Comparison of ENCODE assay signal across 19 cellular contexts in the genomic region with DNA sequence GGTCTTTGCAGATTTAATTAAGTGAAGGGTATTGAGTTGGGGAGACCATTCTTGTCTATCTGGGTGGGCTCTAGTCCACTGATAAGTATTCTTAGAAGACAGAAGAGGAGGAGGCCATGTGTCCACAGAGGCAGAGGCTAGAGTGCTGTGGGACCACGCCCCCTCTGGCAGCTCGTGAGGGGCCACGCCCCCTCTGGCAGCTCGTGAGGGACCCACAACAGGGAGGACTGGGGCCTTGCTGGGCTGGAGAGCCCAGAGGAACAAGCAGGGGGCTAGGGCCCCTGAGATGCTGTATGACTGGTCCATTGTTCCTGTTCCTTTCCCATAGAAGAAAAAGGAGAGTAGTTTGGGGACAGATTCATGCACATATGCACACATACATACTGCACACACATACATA.
DNase-seq lines count a peak whose midpoint lies in the region; ATAC-seq and TF ChIP-seq lines count a peak whose summit lies in the region.
"Had no signal": no experiment of that assay in that cellular context is flagged by ENCODE, and none has a peak within 500 bp of the region (broad histone marks: within the 10 kb centered on the region; RNA-seq: fewer than 3 reads in every experiment).

No MANE protein-coding gene starts in this region.

- TF ChIP-seq POLR2A in Peyer's patch (IDR thresholded peaks at IDR 0.05) (no peak), ovary (IDR thresholded peaks at IDR 0.05) (no peak)

- H3K27ac ChIP-seq in Peyer's patch, result no peak overlapping the region
- no peak overlapping the region for H3K27ac ChIP-seq in right atrium auricular region
- no peak overlapping the region for H3K27ac ChIP-seq in ovary
- H3K27ac ChIP-seq in caudate nucleus (ENCODE audit: low read depth, low read length), result no peak overlapping the region
- H3K27ac ChIP-seq: esophagus muscularis mucosa, pancreas, PC-9, thoracic aorta had no signal

- H3K36me3 Mint-ChIP-seq in activated CD4-positive, alpha-beta memory T cell treated with anti-CD3 and anti-CD28 coated beads, Interleukin-2, amount 10 ng/mL, durations not matched to agents 7 days and 5 days (ENCODE audit: low read depth), result no peaks in the 10 kb centered on the region
- no peaks in the 10 kb centered on the region for H3K36me3 Mint-ChIP-seq in activated CD4-positive, alpha-beta memory T cell treated with anti-CD3 and anti-CD28 coated beads for 36 hours
- H3K36me3 Mint-ChIP-seq: activated naive CD8-positive, alpha-beta T cell; T-cell had no signal

- H3K27me3 Mint-ChIP-seq in activated CD4-positive, alpha-beta memory T cell treated with anti-CD3 and anti-CD28 coated beads, Interleukin-2, amount 10 ng/mL, durations not matched to agents 7 days and 5 days, result peaks cover 10% of the 10 kb centered on the region
- no peaks in the 10 kb centered on the region for H3K27me3 Mint-ChIP-seq in activated CD4-positive, alpha-beta memory T cell treated with anti-CD3 and anti-CD28 coated beads for 36 hours
- H3K27me3 Mint-ChIP-seq: activated naive CD8-positive, alpha-beta T cell; T-cell had no signal

- H3K4me1 ChIP-seq in Peyer's patch (no peaks in the 10 kb centered on the region), right atrium auricular region (peaks cover 0 to 29% of the 10 kb centered on the region in 2 donors), ovary (ENCODE audit: insufficient read depth) (peaks cover 15% of the 10 kb centered on the region)
- H3K4me1 ChIP-seq: pancreas had no signal

- H3K27ac Mint-ChIP-seq in activated CD4-positive, alpha-beta memory T cell treated with anti-CD3 and anti-CD28 coated beads, Interleukin-2, amount 10 ng/mL, durations not matched to agents 7 days and 5 days, result no peak overlapping the region
- H3K27ac Mint-ChIP-seq in activated CD4-positive, alpha-beta memory T cell treated with anti-CD3 and anti-CD28 coated beads for 36 hours, result no peak overlapping the region
- H3K27ac Mint-ChIP-seq: activated naive CD8-positive, alpha-beta T cell; T-cell had no signal

- intact Hi-C loops in activated CD4-positive, alpha-beta memory T cell treated with anti-CD3 and anti-CD28 coated beads for 36 hours (cut with micrococcal nuclease), result no loop called here
- intact Hi-C loops in ovary (cut with DNase I), result no loop called here

- peaks cover 10% of the 10 kb centered on the region for H3K9me3 Mint-ChIP-seq in activated CD4-positive, alpha-beta memory T cell treated with anti-CD3 and anti-CD28 coated beads, Interleukin-2, amount 10 ng/mL, durations not matched to agents 7 days and 5 days
- H3K9me3 Mint-ChIP-seq in activated CD4-positive, alpha-beta memory T cell treated with anti-CD3 and anti-CD28 coated beads for 36 hours, result peaks cover 5% of the 10 kb centered on the region

- TF ChIP-seq CTCF in Peyer's patch (IDR thresholded peaks at IDR 0.05) (no peak), right atrium auricular region (IDR thresholded peaks at IDR 0.05) (no peak), ovary (IDR thresholded peaks at IDR 0.05) (no peak)

- no peak overlapping the region for H3K4me3 Mint-ChIP-seq in activated CD4-positive, alpha-beta memory T cell treated with anti-CD3 and anti-CD28 coated beads, Interleukin-2, amount 10 ng/mL, durations not matched to agents 7 days and 5 days
- H3K4me3 Mint-ChIP-seq in activated CD4-positive, alpha-beta memory T cell treated with anti-CD3 and anti-CD28 coated beads for 36 hours, result no peak overlapping the region
- H3K4me3 Mint-ChIP-seq: activated naive CD8-positive, alpha-beta T cell; T-cell had no signal

- 19 to 29% (median 25%) methylated on average over 4 of the region's 4 CpGs for WGBS in ovary, 3 donors

- no peaks in the 10 kb centered on the region for H3K36me3 ChIP-seq in Peyer's patch
- H3K36me3 ChIP-seq in right atrium auricular region, result no peaks in the 10 kb centered on the region
- H3K36me3 ChIP-seq in ovary, result no peaks in the 10 kb centered on the region
- H3K36me3 ChIP-seq: esophagus muscularis mucosa, pancreas, thoracic aorta had no signal

- POLR2A ChIA-PET in activated CD4-positive, alpha-beta memory T cell treated with anti-CD3 and anti-CD28 coated beads, Interleukin-2, amount 10 ng/mL, durations not matched to agents 7 days and 5 days (lab: Charles Lee), result no interaction called here
- POLR2A ChIA-PET in activated CD4-positive, alpha-beta memory T cell treated with anti-CD3 and anti-CD28 coated beads for 36 hours (lab: Charles Lee), result no interaction called here

- no peak for ATAC-seq in HG03139 (IDR thresholded peaks at IDR 0.05; ENCODE audit: unreplicated experiment)
- ATAC-seq: pancreas, T-cell had no signal

- TF ChIP-seq EP300 in ovary (IDR thresholded peaks at IDR 0.05), result no peak

- H3K27me3 ChIP-seq in Peyer's patch (no peaks in the 10 kb centered on the region), right atrium auricular region (no peaks in the 10 kb centered on the region), ovary (no peaks in the 10 kb centered on the region)
- H3K27me3 ChIP-seq: esophagus muscularis mucosa, pancreas had no signal

- CTCF ChIA-PET in activated CD4-positive, alpha-beta memory T cell treated with anti-CD3 and anti-CD28 coated beads, Interleukin-2, amount 10 ng/mL, durations not matched to agents 7 days and 5 days (lab: Charles Lee), result no interaction called here
- CTCF ChIA-PET in activated CD4-positive, alpha-beta memory T cell treated with anti-CD3 and anti-CD28 coated beads for 36 hours (lab: Charles Lee), result no interaction called here

- H3K4me3 ChIP-seq in Peyer's patch, result no peak overlapping the region
- no peak overlapping the region for H3K4me3 ChIP-seq in right atrium auricular region
- H3K4me3 ChIP-seq in ovary, result no peak overlapping the region
- H3K4me3 ChIP-seq: esophagus muscularis mucosa, pancreas, PC-9, thoracic aorta had no signal

- H3K4me1 Mint-ChIP-seq in activated CD4-positive, alpha-beta memory T cell treated with anti-CD3 and anti-CD28 coated beads, Interleukin-2, amount 10 ng/mL, durations not matched to agents 7 days and 5 days, result peaks cover 13% of the 10 kb centered on the region
- peaks cover 12% of the 10 kb centered on the region for H3K4me1 Mint-ChIP-seq in activated CD4-positive, alpha-beta memory T cell treated with anti-CD3 and anti-CD28 coated beads for 36 hours (ENCODE audit: low read depth)

- DNase-seq in activated CD4-positive, alpha-beta memory T cell treated with anti-CD3 and anti-CD28 coated beads, Interleukin-2, amount 10 ng/mL, durations not matched to agents 7 days and 5 days, result peak; percentile 11
- DNase-seq in activated CD4-positive, alpha-beta memory T cell treated with anti-CD3 and anti-CD28 coated beads for 36 hours, result no peak
- DNase-seq in Peyer's patch (peak in 2 of 3 donors; percentile 12 to 42), right atrium auricular region (ENCODE audit: low spot score) (peak; percentile 44), ovary (peak; percentile 11 to 46 (median 31)), caudate nucleus (lab: John Stamatoyannopoulos, UW) (no peak), SW 1271 (lab: John Stamatoyannopoulos, UW) (no peak)
- DNase-seq: activated CD4-positive, alpha-beta T cell treated with anti-CD3 and anti-CD28 coated beads for 48 hours; hypothalamus; mesenchymal stem cell; NCI-H1048; NCI-H2227 treated with DMSO at 0.1 percent for 48 hours; PC-9 had no signal

- H3K9me3 ChIP-seq in Peyer's patch (no peaks in the 10 kb centered on the region), right atrium auricular region (peaks cover 0 to 9% of the 10 kb centered on the region in 2 donors), ovary (no peaks in the 10 kb centered on the region)
- H3K9me3 ChIP-seq: pancreas, thoracic aorta had no signal

Comparison
In these comparisons a context has a peak if more than half of its experiments do, and no peak if none do; other contexts are left out.
1. DNase-seq: peak in activated CD4-positive, alpha-beta memory T cell treated with anti-CD3 and anti-CD28 coated beads, Interleukin-2, amount 10 ng/mL, durations not matched to agents 7 days and 5 days (single experiment), Peyer's patch (2 of 3), right atrium auricular region (single experiment) and ovary (5 of 5); none in activated CD4-positive, alpha-beta memory T cell treated with anti-CD3 and anti-CD28 coated beads for 36 hours (single experiment), caudate nucleus (0 of 61) and SW 1271 (0 of 2).